10 cellular contexts compared by ENCODE assay signal in genomic region chr6:34658605-34659218, GRCh38. TPM values are rescaled to one million over a fixed set of nuclear protein-coding genes. Genes with fewer than 3 reads are reported as not detected.
DNase-seq lines count a peak whose midpoint lies in the region; ATAC-seq and TF ChIP-seq lines count a peak whose summit lies in the region.
"Had no signal": no experiment of that assay in that cellular context is flagged by ENCODE, and none has a peak within 500 bp of the region (broad histone marks: within the 10 kb centered on the region; RNA-seq: fewer than 3 reads in every experiment).

No MANE protein-coding gene starts in this region.

- H3K9me3 ChIP-seq in body of pancreas (no peaks in the 10 kb centered on the region), sigmoid colon (no peaks in the 10 kb centered on the region)

- H3K27me3 Mint-ChIP-seq in nephron progenitor cell (ENCODE audit: low read depth, poor library complexity): no peaks in the 10 kb centered on the region

- TF ChIP-seq POLR2A in body of pancreas (IDR thresholded peaks at IDR 0.05) (no peak), sigmoid colon (IDR thresholded peaks at IDR 0.05) (no peak)

- TF ChIP-seq CTCF in body of pancreas (IDR thresholded peaks at IDR 0.05) (no peak), sigmoid colon (IDR thresholded peaks at IDR 0.05) (no peak), nephron progenitor cell (IDR thresholded peaks at IDR 0.05) (no peak)

- H3K27ac ChIP-seq in body of pancreas: peak overlapping the region in 3 of 4 donors; percentile 86 to 89 (median 87)
- H3K27ac ChIP-seq in sigmoid colon: peak overlapping the region; percentile 86 to 94 (median 91)

- no peak overlapping the region for H3K4me3 Mint-ChIP-seq in nephron progenitor cell

- intact Hi-C loops in body of pancreas (cut with DNase I): no loop called here
- intact Hi-C loops in sigmoid colon (cut with DNase I): loop anchor here (2.0 to 5.0 kb wide), 2 partner anchors 36 to 99 kb away; partner anchors contain the start of gene SNRPC

- H3K4me3 ChIP-seq in body of pancreas: no peak overlapping the region
- no peak overlapping the region for H3K4me3 ChIP-seq in sigmoid colon

- peaks cover 17% of the 10 kb centered on the region for H3K36me3 Mint-ChIP-seq in nephron progenitor cell (ENCODE audit: low read depth)

- no peak for TF ChIP-seq EP300 in sigmoid colon (IDR thresholded peaks at IDR 0.05)

- H3K9me3 Mint-ChIP-seq in nephron progenitor cell: no peaks in the 10 kb centered on the region

- no peak overlapping the region for H3K27ac Mint-ChIP-seq in nephron progenitor cell

- peak; percentile 17 for DNase-seq in NCI-H748 (lab: John Stamatoyannopoulos, UW; ENCODE audit: unreplicated experiment)
- no peak for DNase-seq in NCI-H748 treated with DMSO at 0.1 percent for 48 hours (lab: John Stamatoyannopoulos, UW)
- DNase-seq in M059J (ENCODE audit: low read depth): peak; percentile 25
- DNase-seq in body of pancreas: no peak
- DNase-seq in sigmoid colon: no peak
- DNase-seq in KG1 (lab: John Stamatoyannopoulos, UW): no peak
- no peak for DNase-seq in nephron progenitor cell
- DNase-seq: activated CD4-positive, CD25-positive, alpha-beta regulatory T cell treated with anti-CD3 and anti-CD28 coated beads, Interleukin-2, amount 50 U/mL, for 72 hours; stimulated activated CD4-positive, alpha-beta T cell treated with anti-CD3 and anti-CD28 coated beads, Interleukin-4, amount 100 ng/mL, for 24 hours had no signal

- no peak for ATAC-seq in body of pancreas
- ATAC-seq in HG03432 (IDR thresholded peaks at IDR 0.05; ENCODE audit: unreplicated experiment): no peak

- H3K4me1 Mint-ChIP-seq in nephron progenitor cell: peaks cover 17% of the 10 kb centered on the region

- H3K27me3 ChIP-seq in body of pancreas (no peaks in the 10 kb centered on the region), sigmoid colon (no peaks in the 10 kb centered on the region)

- 58 to 67% methylated on average over 5 to 6 of the region's 6 CpGs for WGBS in body of pancreas, 2 donors
- 81 to 91% methylated on average over 6 of the region's 6 CpGs for WGBS in sigmoid colon, 2 donors

- H3K4me1 ChIP-seq in body of pancreas (peaks cover 46% of the 10 kb centered on the region), sigmoid colon (peaks cover 0 to 53% (median 41%) of the 10 kb centered on the region in 4 donors)

- H3K36me3 ChIP-seq in body of pancreas (replicated peaks in 1 of 2; ENCODE audit: insufficient read depth in 1 of 2, low read depth in 2 of 2): peaks cover 0 to 2% of the 10 kb centered on the region in 2 donors
- peaks cover 0 to 8% (median 0%) of the 10 kb centered on the region in 4 donors for H3K36me3 ChIP-seq in sigmoid colon

RNA-seq across cellular contexts. Expression of gene ILRUN, which starts 37.9 kb away (rescaled TPM):
- 74.6 and 82.9 TPM in 2 replicates for total RNA-seq in M059J (2014; rRNA removed; shearing (Covaris generic))
- total RNA-seq in body of pancreas (10 to 100 TPM; 24.6 to 32.6 TPM), sigmoid colon (10 to 100 TPM; 56.3 to 79.3 (median 78.4) TPM)
- polyA plus RNA-seq in sigmoid colon: 10 to 100 TPM; 35.4 to 62.7 (median 51.6) TPM

Comparison
In these comparisons a context has a peak if more than half of its experiments do, and no peak if none do; other contexts are left out.
1. DNase-seq: peak in NCI-H748 (single experiment) and M059J (single experiment); none in NCI-H748 treated with DMSO at 0.1 percent for 48 hours (single experiment), body of pancreas (0 of 4), sigmoid colon (single experiment), KG1 (single experiment) and nephron progenitor cell (single experiment).